Comparison of ENCODE assay signal across 1 cellular context in genomic region chr9:81074261-81074660, GRCh38.
TF ChIP-seq lines count a peak whose summit lies in the region.

No MANE protein-coding gene starts in this region.

TF ChIP-seq in H1, 55 proteins besides CTCF, POLR2A, EP300 and RAD21 (continued from another document):
- TF ChIP-seq CHD7 (IDR thresholded peaks at IDR 0.05; ENCODE audit: insufficient replicate concordance, low read length), result no peak
TF ChIP-seq in H1: peak in this region for 0.
